11 cellular contexts compared by ENCODE assay signal in genomic region chr11:3916962-3917361, GRCh38.
DNase-seq lines count a peak whose midpoint lies in the region; ATAC-seq and TF ChIP-seq lines count a peak whose summit lies in the region.
"Had no signal": no experiment of that assay in that cellular context is flagged by ENCODE, and none has a peak within 500 bp of the region (broad histone marks: within the 10 kb centered on the region; RNA-seq: fewer than 3 reads in every experiment).

No MANE protein-coding gene starts in this region.

- no peak for DNase-seq in CD14-positive monocyte (ENCODE audit: low spot score)
- DNase-seq in NCI-H2171 (lab: John Stamatoyannopoulos, UW): peak; percentile 3
- no peak for DNase-seq in natural killer cell treated with Interleukin-12 subunit alpha and Interleukin-12 subunit beta and Interleukin-15 and Interleukin-18, amount 100 ng/mL, for 72 hours (ENCODE audit: low spot score)
- no peak for DNase-seq in head of caudate nucleus
- DNase-seq: GF-D8, NCI-H2227 treated with DMSO at 0.1 percent for 48 hours, right lobe of liver had no signal

- no peaks in the 10 kb centered on the region for H3K9me3 Mint-ChIP-seq in CD14-positive monocyte
- H3K9me3 Mint-ChIP-seq in activated naive CD4-positive, alpha-beta T cell treated with anti-CD3 and anti-CD28 coated beads, Interleukin-2, amount 50 U/mL, for 24 hours: no peaks in the 10 kb centered on the region
- H3K9me3 Mint-ChIP-seq in natural killer cell treated with Interleukin-12 subunit alpha and Interleukin-12 subunit beta and Interleukin-15 and Interleukin-18, amount 100 ng/mL, for 72 hours: no peaks in the 10 kb centered on the region

- peaks cover 0 to 2% of the 10 kb centered on the region in 2 donors for H3K36me3 Mint-ChIP-seq in CD14-positive monocyte
- peaks cover 3% of the 10 kb centered on the region for H3K36me3 Mint-ChIP-seq in activated naive CD4-positive, alpha-beta T cell treated with anti-CD3 and anti-CD28 coated beads, Interleukin-2, amount 50 U/mL, for 24 hours
- H3K36me3 Mint-ChIP-seq in natural killer cell treated with Interleukin-12 subunit alpha and Interleukin-12 subunit beta and Interleukin-15 and Interleukin-18, amount 100 ng/mL, for 72 hours: no peaks in the 10 kb centered on the region

- no peak overlapping the region for H3K4me3 Mint-ChIP-seq in CD14-positive monocyte
- H3K4me3 Mint-ChIP-seq in activated naive CD4-positive, alpha-beta T cell treated with anti-CD3 and anti-CD28 coated beads, Interleukin-2, amount 50 U/mL, for 24 hours: no peak overlapping the region
- H3K4me3 Mint-ChIP-seq in natural killer cell treated with Interleukin-12 subunit alpha and Interleukin-12 subunit beta and Interleukin-15 and Interleukin-18, amount 100 ng/mL, for 72 hours: no peak overlapping the region

- TF ChIP-seq CTCF in CD14-positive monocyte (IDR thresholded peaks at IDR 0.05): no peak

- H3K27me3 Mint-ChIP-seq in CD14-positive monocyte (ENCODE audit: low read depth in 3 of 3): no peaks in the 10 kb centered on the region
- H3K27me3 Mint-ChIP-seq in activated naive CD4-positive, alpha-beta T cell treated with anti-CD3 and anti-CD28 coated beads, Interleukin-2, amount 50 U/mL, for 24 hours: no peaks in the 10 kb centered on the region
- no peaks in the 10 kb centered on the region for H3K27me3 Mint-ChIP-seq in natural killer cell treated with Interleukin-12 subunit alpha and Interleukin-12 subunit beta and Interleukin-15 and Interleukin-18, amount 100 ng/mL, for 72 hours

- peak overlapping the region; percentile 60 to 98 (median 88) for H3K27ac Mint-ChIP-seq in CD14-positive monocyte
- H3K27ac Mint-ChIP-seq in activated naive CD4-positive, alpha-beta T cell treated with anti-CD3 and anti-CD28 coated beads, Interleukin-2, amount 50 U/mL, for 24 hours: peak overlapping the region; percentile 31
- H3K27ac Mint-ChIP-seq in natural killer cell treated with Interleukin-12 subunit alpha and Interleukin-12 subunit beta and Interleukin-15 and Interleukin-18, amount 100 ng/mL, for 72 hours: peak overlapping the region; percentile 82 to 92

- intact Hi-C loops in CD14-positive monocyte (cut with micrococcal nuclease) (no loop called here), head of caudate nucleus (cut with DNase I) (no loop called here)

- ATAC-seq in natural killer cell treated with Interleukin-12 subunit alpha and Interleukin-12 subunit beta and Interleukin-15 and Interleukin-18, amount 100 ng/mL, for 72 hours: no peak
- ATAC-seq in HG03095 (IDR thresholded peaks at IDR 0.05; ENCODE audit: unreplicated experiment) (no peak), HG02610 (IDR thresholded peaks at IDR 0.05; ENCODE audit: unreplicated experiment) (no peak), HG03135 (IDR thresholded peaks at IDR 0.05; ENCODE audit: unreplicated experiment) (no peak)

- peaks cover 89% of the 10 kb centered on the region for H3K4me1 Mint-ChIP-seq in CD14-positive monocyte
- peaks cover 80% of the 10 kb centered on the region for H3K4me1 Mint-ChIP-seq in activated naive CD4-positive, alpha-beta T cell treated with anti-CD3 and anti-CD28 coated beads, Interleukin-2, amount 50 U/mL, for 24 hours
- H3K4me1 Mint-ChIP-seq in natural killer cell treated with Interleukin-12 subunit alpha and Interleukin-12 subunit beta and Interleukin-15 and Interleukin-18, amount 100 ng/mL, for 72 hours (ENCODE audit: low read depth in 2 of 2): peaks cover 56 to 68% of the 10 kb centered on the region in 2 donors

Comparison
In these comparisons a context has a peak if more than half of its experiments do, and no peak if none do; other contexts are left out.
1. H3K27ac Mint-ChIP-seq: peak in every context shown above with its lines; median percentile 88 in CD14-positive monocyte; 87 in natural killer cell treated with Interleukin-12 subunit alpha and Interleukin-12 subunit beta and Interleukin-15 and Interleukin-18, amount 100 ng/mL, for 72 hours; 31 in activated naive CD4-positive, alpha-beta T cell treated with anti-CD3 and anti-CD28 coated beads, Interleukin-2, amount 50 U/mL, for 24 hours.